ENCODE assay signal across 25 cellular contexts in genomic region chr1:18554597-18554996, GRCh38.
"Had no signal": no experiment of that assay in that cellular context is flagged by ENCODE, and none has a peak within 500 bp of the region (broad histone marks: within the 10 kb centered on the region; RNA-seq: fewer than 3 reads in every experiment).

No MANE protein-coding gene starts in this region.

- H3K27ac ChIP-seq: esophagus squamous epithelium, left lung, ovary, psoas muscle, sigmoid colon, thoracic aorta, transverse colon, upper lobe of right lung, uterus had no signal

- H3K36me3 ChIP-seq: esophagus squamous epithelium, left lung, ovary, sigmoid colon, thoracic aorta, transverse colon, upper lobe of right lung, uterus had no signal

- H3K4me1 ChIP-seq: left lung, psoas muscle, upper lobe of right lung, uterus had no signal

- DNase-seq: cortex of kidney; effector memory CD4-positive, alpha-beta T cell; esophagus squamous epithelium; foreskin melanocyte; hypothalamus; immature natural killer cell; islet precursor cell; left lung; mesendoderm; midbrain; naive thymus-derived CD8-positive, alpha-beta T cell; occipital lobe; ovary; psoas muscle; right cardiac atrium; sigmoid colon; stimulated activated CD4-positive, alpha-beta T cell treated with anti-CD3 and anti-CD28 coated beads, Interleukin-2, amount 100 ng/mL, for 24 hours; stimulated activated CD4-positive, alpha-beta T cell treated with anti-CD3 and anti-CD28 coated beads, Interleukin-4, amount 100 ng/mL, for 24 hours; stimulated activated naive CD8-positive, alpha-beta T cell treated with anti-CD3 and anti-CD28 coated beads, Interleukin-15, Interleukin-2, amounts not matched to agents 100 U/mL and 50 U/mL, for 24 hours; transverse colon; upper lobe of right lung; uterus had no signal

- FAIRE-seq: endothelial cell of umbilical vein had no signal

- ATAC-seq: left lung; naive thymus-derived CD8-positive, alpha-beta T cell; psoas muscle; right cardiac atrium; stimulated activated effector memory CD8-positive, alpha-beta T cell treated with anti-CD3 and anti-CD28 coated beads, Interleukin-12 subunit alpha, Interleukin-12 subunit beta, amount 100 ng/mL, for 72 hours; stimulated activated naive CD8-positive, alpha-beta T cell treated with anti-CD3 and anti-CD28 coated beads, Interleukin-15, Interleukin-2, amounts not matched to agents 100 U/mL and 50 U/mL, for 24 hours; upper lobe of right lung had no signal

- H3K4me3 ChIP-seq: esophagus squamous epithelium, left lung, ovary, psoas muscle, sigmoid colon, thoracic aorta, transverse colon, upper lobe of right lung, uterus had no signal

- H3K9me3 ChIP-seq: esophagus squamous epithelium, left lung, ovary, psoas muscle, sigmoid colon, thoracic aorta, transverse colon, upper lobe of right lung, uterus had no signal
